In the genomic region with DNA sequence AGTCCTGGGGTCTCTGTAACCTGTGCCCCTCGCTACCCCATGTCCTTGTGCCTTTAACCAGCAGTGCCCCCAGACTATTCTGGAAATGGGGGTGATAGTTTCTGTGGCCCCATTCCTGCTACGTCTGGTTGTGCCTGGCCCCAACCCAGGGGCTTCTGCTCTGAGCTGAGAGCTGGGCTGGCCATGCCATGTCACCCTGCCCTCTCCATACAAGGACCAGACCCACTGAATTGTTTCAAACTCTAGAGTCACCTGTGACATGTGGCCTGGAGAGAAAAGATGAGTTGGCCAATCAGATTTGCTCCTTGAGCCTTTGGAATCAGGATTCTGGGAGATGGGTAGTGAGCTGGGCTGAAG, we compare ENCODE assay signal across 10 cellular contexts.
A peak's percentile ranks its signal among the peaks of the same experiment; 100 is the strongest.
DNase-seq lines count a peak whose midpoint lies in the region; ATAC-seq and TF ChIP-seq lines count a peak whose summit lies in the region.
"Had no signal": no experiment of that assay in that cellular context is flagged by ENCODE, and none has a peak within 500 bp of the region (broad histone marks: within the 10 kb centered on the region; RNA-seq: fewer than 3 reads in every experiment).

No MANE protein-coding gene starts in this region.

- H3K23me2 ChIP-seq in H9 (ENCODE audit: insufficient read length, low read depth, low read length, poor library complexity, severe bottlenecking), result no peaks in the 10 kb centered on the region

- H3K4ac ChIP-seq in H9 (ENCODE audit: low read depth, low read length), result no peak overlapping the region

- no peak overlapping the region for H3K18ac ChIP-seq in H9 (ENCODE audit: insufficient read length, low read depth, low read length)

- no peak overlapping the region for H2AK5ac ChIP-seq in H9 (ENCODE audit: insufficient read length, low read length)

- H2AFZ ChIP-seq in H9 (ENCODE audit: low read length), result no peak overlapping the region

- H3K79me2 ChIP-seq in H9 (ENCODE audit: insufficient read depth, low read length), result no peaks in the 10 kb centered on the region

- TF ChIP-seq CTCF in coronary artery (IDR thresholded peaks at IDR 0.05), result no peak
- no peak for TF ChIP-seq CTCF in osteocyte (IDR thresholded peaks at IDR 0.05)
- no peak for TF ChIP-seq CTCF in H9 (conservative IDR thresholded peaks at IDR 0.05)

- no peaks in the 10 kb centered on the region for H3K79me1 ChIP-seq in H9 (ENCODE audit: insufficient read depth, low read depth, low read length, poor library complexity, severe bottlenecking)

- no peak overlapping the region for H3T11ph ChIP-seq in H9 (ENCODE audit: low read length)

- no peak overlapping the region for H2BK5ac ChIP-seq in H9 (ENCODE audit: insufficient read length, low read length)

- H4K8ac ChIP-seq in H9 (replicated peaks; ENCODE audit: insufficient read length, low read depth, low read length), result no peak overlapping the region

- no peak overlapping the region for H3K4me2 ChIP-seq in H9 (ENCODE audit: insufficient read depth, insufficient read length, low read length)

- no peaks in the 10 kb centered on the region for H3K27me3 ChIP-seq in CD4-positive, CD25-positive, alpha-beta regulatory T cell (ENCODE audit: control insufficient read depth, insufficient read depth, low read length)
- H3K27me3 ChIP-seq in HUES64 (ENCODE audit: insufficient read depth, low read length) (no peaks in the 10 kb centered on the region), H9 (ENCODE audit: insufficient read depth, low read length) (no peaks in the 10 kb centered on the region)

- no peaks in the 10 kb centered on the region for H3K36me3 ChIP-seq in CD4-positive, CD25-positive, alpha-beta regulatory T cell (ENCODE audit: control insufficient read depth, insufficient read depth, low read length)
- H3K36me3 ChIP-seq in HUES64 (ENCODE audit: insufficient read depth, low read length), result no peaks in the 10 kb centered on the region

- H3K36me3 Mint-ChIP-seq in CD4-positive, CD25-positive, alpha-beta regulatory T cell, result peaks cover 12% of the 10 kb centered on the region
- H3K36me3 Mint-ChIP-seq in osteocyte (ENCODE audit: unreplicated experiment), result peaks cover 14% of the 10 kb centered on the region
- peaks cover 0 to 3% (median under 1%) of the 10 kb centered on the region in 3 experiments; a peak in 3 of 7 replicates for H3K36me3 Mint-ChIP-seq in H9 (ENCODE audit: insufficient read depth in 1 of 3, low read depth in 3 of 3)

- H4K20me1 ChIP-seq in H9 (ENCODE audit: control insufficient read depth, insufficient read depth, insufficient read length), result no peaks in the 10 kb centered on the region

- H3K9ac ChIP-seq in HUES64 (ENCODE audit: low read depth, low read length), result peak overlapping the region; percentile 41; the same call in 1 of the 2 replicates
- H3K9ac ChIP-seq in H9 (ENCODE audit: extremely low read depth, insufficient read length, low read length), result no peak overlapping the region

- H3K4me3 Mint-ChIP-seq in CD4-positive, CD25-positive, alpha-beta regulatory T cell, result no peak overlapping the region
- H3K4me3 Mint-ChIP-seq in osteocyte (ENCODE audit: unreplicated experiment) (no peak overlapping the region), H9 (no peak overlapping the region)

- H2BK120ac ChIP-seq in H9 (ENCODE audit: low read depth, low read length, poor library complexity, severe bottlenecking), result no peak overlapping the region

- no peaks in the 10 kb centered on the region for H3K9me3 ChIP-seq in CD4-positive, CD25-positive, alpha-beta regulatory T cell (ENCODE audit: control insufficient read depth in 2 of 2, low read length in 2 of 2)
- no peaks in the 10 kb centered on the region for H3K9me3 ChIP-seq in HUES64 (ENCODE audit: insufficient read depth, low read depth, low read length)
- no peaks in the 10 kb centered on the region for H3K9me3 ChIP-seq in H9 (ENCODE audit: control insufficient read depth, low read depth, low read length)

- H3K14ac ChIP-seq in H9 (ENCODE audit: insufficient read depth, low read length), result no peak overlapping the region; the same call in 1 of the 2 replicates

- peaks cover 5 to 78% (median 42%) of the 10 kb centered on the region in 4 donors for H3K4me1 Mint-ChIP-seq in CD4-positive, CD25-positive, alpha-beta regulatory T cell
- H3K4me1 Mint-ChIP-seq in osteocyte (ENCODE audit: unreplicated experiment), result peaks cover 56% of the 10 kb centered on the region
- H3K4me1 Mint-ChIP-seq in H9, result peaks cover 41 to 44% of the 10 kb centered on the region in 2 experiments

- no peaks in the 10 kb centered on the region for H3K27me3 Mint-ChIP-seq in CD4-positive, CD25-positive, alpha-beta regulatory T cell
- H3K27me3 Mint-ChIP-seq in osteocyte (ENCODE audit: unreplicated experiment) (no peaks in the 10 kb centered on the region), H9 (ENCODE audit: low read depth) (peaks cover 9% of the 10 kb centered on the region)

- H2BK12ac ChIP-seq in H9 (ENCODE audit: insufficient read length, low read depth, low read length), result no peak overlapping the region

- H3K9me3 Mint-ChIP-seq in CD4-positive, CD25-positive, alpha-beta regulatory T cell, result no peaks in the 10 kb centered on the region
- H3K9me3 Mint-ChIP-seq in osteocyte (ENCODE audit: unreplicated experiment), result no peaks in the 10 kb centered on the region
- peaks cover 0 to 3% of the 10 kb centered on the region in 2 experiments; a peak in 1 of 5 replicates for H3K9me3 Mint-ChIP-seq in H9

- no peak overlapping the region for H3K56ac ChIP-seq in H9 (ENCODE audit: insufficient read length, low read depth, low read length)

- H2BK15ac ChIP-seq in H9 (ENCODE audit: low read depth, low read length), result no peak overlapping the region

- DNase-seq in CD4-positive, CD25-positive, alpha-beta regulatory T cell, result no peak
- DNase-seq in coronary artery (ENCODE audit: low spot score) (no peak), osteocyte (ENCODE audit: extremely low spot score, unreplicated experiment) (no peak), H9 (no peak), AG08395 (ENCODE audit: low spot score) (no peak)
- DNase-seq: Karpas-422, left colon had no signal

- H3K4me3 ChIP-seq in CD4-positive, CD25-positive, alpha-beta regulatory T cell (ENCODE audit: low read depth, low read length), result no peak overlapping the region
- H3K4me3 ChIP-seq in HUES64 (ENCODE audit: low read length), result no peak overlapping the region
- no peak overlapping the region for H3K4me3 ChIP-seq in coronary artery

- no peak for ATAC-seq in CD4-positive, CD25-positive, alpha-beta regulatory T cell (ENCODE audit: low read depth in 2 of 2)
- ATAC-seq in GM19324 (IDR thresholded peaks at IDR 0.05; ENCODE audit: low FRiP score, unreplicated experiment) (no peak), HG03520 (IDR thresholded peaks at IDR 0.05; ENCODE audit: unreplicated experiment) (no peak)
- ATAC-seq: left colon had no signal

- no peak overlapping the region for H3K27ac ChIP-seq in CD4-positive, CD25-positive, alpha-beta regulatory T cell (ENCODE audit: insufficient read depth, low read length, poor library complexity, severe bottlenecking)
- H3K27ac ChIP-seq in HUES64 (ENCODE audit: low read depth, low read length), result peak overlapping the region; percentile 79
- peak overlapping the region; percentile 88 to 93 for H3K27ac ChIP-seq in coronary artery
- H3K27ac ChIP-seq in H9 (ENCODE audit: insufficient read length, low read depth, low read length), result no peak overlapping the region

- H3K23ac ChIP-seq in H9 (ENCODE audit: insufficient read length, low read depth, low read length), result no peak overlapping the region

- H3K27ac Mint-ChIP-seq in CD4-positive, CD25-positive, alpha-beta regulatory T cell, result peak overlapping the region in 2 of 3 donors; percentile 64 to 79
- H3K27ac Mint-ChIP-seq in osteocyte (ENCODE audit: unreplicated experiment), result peak overlapping the region; percentile 88
- H3K27ac Mint-ChIP-seq in H9, result no peak overlapping the region; a peak in 1 of 7 replicates

- H3K4me1 ChIP-seq in CD4-positive, CD25-positive, alpha-beta regulatory T cell (ENCODE audit: control insufficient read depth, insufficient read depth, low read length, poor library complexity, severe bottlenecking), result peaks cover 42% of the 10 kb centered on the region
- H3K4me1 ChIP-seq in HUES64 (ENCODE audit: insufficient read depth, low read length) (peaks cover 38% of the 10 kb centered on the region), H9 (ENCODE audit: insufficient read depth, low read length) (peaks cover 7% of the 10 kb centered on the region; the same call in 1 of the 2 replicates)

- WGBS in HUES64, result 89% methylated on average over 2 of the region's 2 CpGs
- no CpG with 5 or more reads among the region's 2 CpGs for WGBS in H9 (ENCODE audit: extremely low coverage, insufficient read length, low lambda C conversion rate)

- H4K91ac ChIP-seq in H9 (ENCODE audit: insufficient read length, low read depth, low read length), result no peak overlapping the region

- H4K5ac ChIP-seq in H9 (ENCODE audit: insufficient read length, low read depth, low read length), result no peak overlapping the region

- H2BK20ac ChIP-seq in H9 (ENCODE audit: low read depth, low read length, poor library complexity, severe bottlenecking), result no peak overlapping the region

Comparison
In these comparisons a context has a peak if more than half of its experiments do, and no peak if none do; other contexts are left out.
1. H3K27ac ChIP-seq: peak in HUES64 (single experiment) and coronary artery (2 of 2); none in CD4-positive, CD25-positive, alpha-beta regulatory T cell (single experiment) and H9 (single experiment).
2. H3K27ac Mint-ChIP-seq: peak in CD4-positive, CD25-positive, alpha-beta regulatory T cell (2 of 3) and osteocyte (single experiment); none in H9 (0 of 3).